31 cellular contexts compared by ENCODE assay signal in genomic region chr5:89053547-89053946, GRCh38.
"Had no signal": no experiment of that assay in that cellular context is flagged by ENCODE, and none has a peak within 500 bp of the region (broad histone marks: within the 10 kb centered on the region; RNA-seq: fewer than 3 reads in every experiment).

No MANE protein-coding gene starts in this region.

- H3K27me3 ChIP-seq: body of pancreas, breast epithelium, Peyer's patch, SJSA1 had no signal

- ATAC-seq: activated CD8-positive, alpha-beta T cell treated with anti-CD3 and anti-CD28 coated beads for 36 hours; activated T-cell treated with anti-CD3 and anti-CD28 coated beads, Interleukin-2, amount 50 U/mL, for 72 hours; body of pancreas; T-cell; T-helper 17 cell had no signal

- DNase-seq: activated CD4-positive, alpha-beta T cell treated with anti-CD3 and anti-CD28 coated beads for 1 hour; activated CD4-positive, alpha-beta T cell treated with anti-CD3 and anti-CD28 coated beads, Interleukin-2, amount 10 ng/mL, durations not matched to agents 24 days and 14 days; activated CD4-positive, alpha-beta T cell treated with anti-CD3 and anti-CD28 coated beads, Interleukin-2, amount 50 U/mL, for 4 hours; activated CD4-positive, CD25-positive, alpha-beta regulatory T cell; activated CD8-positive, alpha-beta T cell treated with anti-CD3 and anti-CD28 coated beads for 36 hours; activated gamma-delta T cell; activated naive CD4-positive, alpha-beta T cell treated with Interleukin-2 at 50 U/mL for 16 hours; activated naive CD8-positive, alpha-beta T cell treated with anti-CD3 and anti-CD28 coated beads, Interleukin-2, amount 10 ng/mL, durations not matched to agents 7 days and 5 days; activated T-cell treated with anti-CD3 and anti-CD28 coated beads, Interleukin-2, amount 50 U/mL, for 1 hour; activated T-cell treated with anti-CD3 and anti-CD28 coated beads, Interleukin-2, amount 50 U/mL, for 72 hours; body of pancreas; Karpas-422; KBM-7; NCI-H1105; NCI-H1436; NCI-H1694; NCI-H1930; NCI-H2081 treated with DMSO at 0.1 percent for 48 hours; NCI-H226; NCI-H446 treated with DMSO at 0.1 percent for 48 hours; NCI-H524; Peyer's patch; RPMI8226; SHP77 treated with DMSO at 0.1 percent for 48 hours; SK-N-SH; T-cell; T-helper 17 cell; WERI-Rb-1 had no signal

- FAIRE-seq: astrocyte had no signal

- H3K27ac ChIP-seq: body of pancreas, breast epithelium, Peyer's patch, SJSA1, WERI-Rb-1 had no signal

- H3K4me1 ChIP-seq: body of pancreas, breast epithelium, Peyer's patch had no signal

- H3K4me3 ChIP-seq: body of pancreas, breast epithelium, Peyer's patch, SJSA1 had no signal

- H3K36me3 ChIP-seq: breast epithelium, Peyer's patch, SJSA1, WERI-Rb-1 had no signal

- H3K9me3 ChIP-seq: body of pancreas, SK-N-SH had no signal
